ENCODE assay signal across 8 cellular contexts in the genomic region with DNA sequence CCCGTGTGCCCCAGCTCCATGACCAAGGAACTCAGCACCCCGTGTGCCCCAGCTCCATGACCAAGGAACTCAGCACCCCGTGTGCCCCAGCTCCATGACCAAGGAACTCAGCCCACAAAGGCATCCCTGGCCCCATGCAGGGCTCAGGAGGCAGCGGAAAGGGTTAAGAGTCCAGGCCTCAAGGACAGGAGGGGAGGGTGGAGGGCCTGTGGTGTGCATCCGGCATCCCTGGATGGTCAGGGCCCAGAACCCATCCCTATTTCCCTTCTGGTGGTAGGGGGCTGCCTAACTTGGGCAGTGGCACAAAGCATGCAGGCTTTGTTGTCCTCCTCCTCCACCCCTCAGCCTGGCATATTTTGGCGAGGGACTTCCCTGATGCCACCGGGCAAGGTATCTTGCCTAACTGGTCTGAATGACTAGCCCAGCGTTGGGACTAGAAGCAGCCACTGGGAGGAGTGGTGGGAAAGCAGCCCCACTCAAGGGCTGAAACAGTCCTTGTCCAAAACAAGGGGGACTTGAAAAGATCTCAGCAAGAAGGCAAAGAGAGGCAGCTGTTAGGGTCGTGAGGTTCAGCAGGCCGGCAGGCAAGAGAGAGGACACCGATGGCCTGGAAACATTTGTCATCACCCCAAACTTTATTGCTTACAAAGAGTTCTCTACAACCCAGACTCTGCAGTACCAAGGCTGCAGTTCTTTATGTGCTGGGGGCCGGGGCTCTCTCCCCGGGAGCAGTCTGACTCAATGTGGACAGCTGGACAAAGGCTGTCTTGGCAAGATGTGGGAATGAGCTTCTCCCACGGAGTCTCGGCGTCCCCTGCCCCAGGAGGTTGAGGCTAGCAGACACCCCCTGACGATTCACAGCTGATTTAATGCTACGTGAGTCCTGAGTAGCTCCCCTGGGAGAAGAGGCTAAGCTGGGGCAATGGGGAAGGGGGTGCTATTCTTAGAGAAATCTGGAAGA. TPM values are rescaled to one million over a fixed set of nuclear protein-coding genes. Genes with fewer than 3 reads are reported as not detected.
DNase-seq lines count a peak whose midpoint lies in the region; ATAC-seq, FAIRE-seq and TF ChIP-seq lines count a peak whose summit lies in the region.

No MANE protein-coding gene starts in this region.

- peaks cover 33% of the 10 kb centered on the region for H3K4me1 Mint-ChIP-seq in activated naive CD4-positive, alpha-beta T cell treated with anti-CD3 and anti-CD28 coated beads, Interleukin-2, amount 50 U/mL, for 24 hours

- WGBS in right lobe of liver (ENCODE audit: insufficient coverage, low coverage, low lambda C conversion rate, missing lambda C conversion rate) = 100% methylated on average over 1 of the region's 18 CpGs
- 69 to 86% methylated on average over 12 to 17 of the region's 18 CpGs for WGBS in upper lobe of left lung, 2 donors

- TF ChIP-seq CTCF in bronchial epithelial cell (IDR thresholded peaks at IDR 0.05; ENCODE audit: insufficient read depth, low read length, severe bottlenecking) (no peak), right lobe of liver (IDR thresholded peaks at IDR 0.05) (no peak), upper lobe of left lung (IDR thresholded peaks at IDR 0.05) (no peak), mucosa of descending colon (IDR thresholded peaks at IDR 0.05) (no peak)

- peaks cover 3% of the 10 kb centered on the region for H3K36me3 Mint-ChIP-seq in activated naive CD4-positive, alpha-beta T cell treated with anti-CD3 and anti-CD28 coated beads, Interleukin-2, amount 50 U/mL, for 24 hours

- intact Hi-C loops in right lobe of liver (cut with DNase I) (no loop called here), mucosa of descending colon (cut with DNase I, micrococcal nuclease) (no loop called here)

- ATAC-seq in right lobe of liver (peak in 3 of 4 donors; percentile 4 to 32 (median 15)), upper lobe of left lung (ENCODE audit: low FRiP score in 2 of 2) (peak in 1 of 2 donors; percentile 4), mucosa of descending colon (no peak), GM21619 (IDR thresholded peaks at IDR 0.05; ENCODE audit: unreplicated experiment) (no peak)

- H3K4me1 ChIP-seq in right lobe of liver (peaks cover 0 to 16% (median 0%) of the 10 kb centered on the region in 4 donors), upper lobe of left lung (peaks cover 7 to 26% (median 21%) of the 10 kb centered on the region in 4 donors), mucosa of descending colon (ENCODE audit: low read depth) (peaks cover 24% of the 10 kb centered on the region)

- FAIRE-seq in bronchial epithelial cell (lab: Jason Lieb, UNC) = peak; percentile 86

- DNase-seq in activated naive CD4-positive, alpha-beta T cell treated with anti-CD3 and anti-CD28 coated beads, Interleukin-2, amount 50 U/mL, for 16 hours = no peak
- peak; percentile 26 for DNase-seq in bronchial epithelial cell (ENCODE audit: low read depth)
- DNase-seq in right lobe of liver = peak in 1 of 3 donors; percentile 42
- no peak for DNase-seq in upper lobe of left lung
- DNase-seq in MV-4-11 (lab: John Stamatoyannopoulos, UW) = no peak
- DNase-seq in mucosa of descending colon = no peak

- no peaks in the 10 kb centered on the region for H3K9me3 ChIP-seq in right lobe of liver
- no peaks in the 10 kb centered on the region for H3K9me3 ChIP-seq in upper lobe of left lung
- no peaks in the 10 kb centered on the region for H3K9me3 ChIP-seq in mucosa of descending colon

- TF ChIP-seq POLR2A in right lobe of liver (IDR thresholded peaks at IDR 0.05) (no peak), upper lobe of left lung (IDR thresholded peaks at IDR 0.05) (no peak)

- H3K27me3 ChIP-seq in bronchial epithelial cell (ENCODE audit: control insufficient read depth, insufficient read depth, low read length) (no peaks in the 10 kb centered on the region), right lobe of liver (no peaks in the 10 kb centered on the region), upper lobe of left lung (no peaks in the 10 kb centered on the region)

- H3K27ac ChIP-seq in right lobe of liver = no peak overlapping the region
- peak overlapping the region in 2 of 4 donors; percentile 64 to 81 for H3K27ac ChIP-seq in upper lobe of left lung

- no peaks in the 10 kb centered on the region for H3K27me3 Mint-ChIP-seq in activated naive CD4-positive, alpha-beta T cell treated with anti-CD3 and anti-CD28 coated beads, Interleukin-2, amount 50 U/mL, for 24 hours

- H3K27ac Mint-ChIP-seq in activated naive CD4-positive, alpha-beta T cell treated with anti-CD3 and anti-CD28 coated beads, Interleukin-2, amount 50 U/mL, for 24 hours = peak overlapping the region; percentile 78

- H3K4me3 Mint-ChIP-seq in activated naive CD4-positive, alpha-beta T cell treated with anti-CD3 and anti-CD28 coated beads, Interleukin-2, amount 50 U/mL, for 24 hours = peak overlapping the region; percentile 68

- H3K36me3 ChIP-seq in bronchial epithelial cell (ENCODE audit: control insufficient read depth, insufficient read depth, low read length) (peaks cover 13% of the 10 kb centered on the region), right lobe of liver (peaks cover 0 to 20% (median 11%) of the 10 kb centered on the region in 4 donors), upper lobe of left lung (peaks cover 16 to 48% (median 39%) of the 10 kb centered on the region in 4 donors), mucosa of descending colon (ENCODE audit: low read depth) (no peaks in the 10 kb centered on the region)

- H3K4me3 ChIP-seq in bronchial epithelial cell (ENCODE audit: low read depth, low read length) = peak overlapping the region; percentile 57
- peak overlapping the region in 1 of 3 donors; percentile 74 for H3K4me3 ChIP-seq in right lobe of liver
- H3K4me3 ChIP-seq in upper lobe of left lung = peak overlapping the region in 3 of 4 donors; percentile 64 to 80 (median 66)
- no peak overlapping the region for H3K4me3 ChIP-seq in mucosa of descending colon

- H3K9me3 Mint-ChIP-seq in activated naive CD4-positive, alpha-beta T cell treated with anti-CD3 and anti-CD28 coated beads, Interleukin-2, amount 50 U/mL, for 24 hours = no peaks in the 10 kb centered on the region

- no peak for TF ChIP-seq EP300 in upper lobe of left lung (IDR thresholded peaks at IDR 0.05)

RNA-seq across cellular contexts. Expression of gene SPATA32, which starts 0.9 kb away (rescaled TPM):
- total RNA-seq in bronchial epithelial cell (under 0.01 TPM in 1 of 2 replicates, not detected in the other), right lobe of liver (not detected), upper lobe of left lung (under 1 TPM in 1 of 6 donors, not detected in 5; 0.20 TPM), mucosa of descending colon (under 1 TPM in 2 of 3 donors, not detected in 1; 0.19 to 0.22 TPM)

RNA-seq across cellular contexts. Expression of gene FMNL1, which starts 41.1 kb away (rescaled TPM):
- total RNA-seq in bronchial epithelial cell (0.53 and 2.0 TPM in 2 replicates), right lobe of liver (1 to 10 TPM; 3.7 to 10.0 (median 5.1) TPM), upper lobe of left lung (100 to 1,000 TPM in 3 of 6 donors, 10 to 100 TPM in 3; 42.9 to 119 (median 98.3) TPM), mucosa of descending colon (10 to 100 TPM in 2 of 3 donors, 1 to 10 TPM in 1; 7.4 to 18.1 (median 17.3) TPM)

RNA-seq across cellular contexts. Expression of gene MAP3K14, which starts 54.0 kb away (rescaled TPM):
- total RNA-seq in bronchial epithelial cell (0.77 and 0.79 TPM in 2 replicates), right lobe of liver (1 to 10 TPM; 4.8 to 7.8 (median 6.3) TPM), upper lobe of left lung (10 to 100 TPM; 11.4 to 17.8 (median 13.5) TPM), mucosa of descending colon (10 to 100 TPM; 16.6 to 27.9 (median 18.0) TPM)

Comparison
In these comparisons a context has a peak if more than half of its experiments do, and no peak if none do; other contexts are left out.
1. ATAC-seq: peak in right lobe of liver (3 of 4); none in mucosa of descending colon (single experiment) and GM21619 (single experiment).